Comparison of ENCODE assay signal across 10 cellular contexts in genomic region chr2:181465686-181466375, GRCh38. TPM values are rescaled to one million over a fixed set of nuclear protein-coding genes. Genes with fewer than 3 reads are reported as not detected.
A peak's percentile ranks its signal among the peaks of the same experiment; 100 is the strongest.
DNase-seq lines count a peak whose midpoint lies in the region; ATAC-seq and TF ChIP-seq lines count a peak whose summit lies in the region.
"Had no signal": no experiment of that assay in that cellular context is flagged by ENCODE, and none has a peak within 500 bp of the region (broad histone marks: within the 10 kb centered on the region; RNA-seq: fewer than 3 reads in every experiment).

No MANE protein-coding gene starts in this region.

- ATAC-seq in T-helper 17 cell, result no peak
- ATAC-seq in GM21526 (IDR thresholded peaks at IDR 0.05; ENCODE audit: low FRiP score, unreplicated experiment), result no peak

- H3K27me3 Mint-ChIP-seq in T-helper 17 cell, result no peaks in the 10 kb centered on the region

- peak overlapping the region; percentile 96 for H3K27ac Mint-ChIP-seq in T-helper 17 cell

- H3K9ac ChIP-seq in fibroblast of lung (ENCODE audit: insufficient read depth, low read length), result no peak overlapping the region

- no peaks in the 10 kb centered on the region for H4K20me1 ChIP-seq in fibroblast of lung (ENCODE audit: control insufficient read depth, extremely low read depth, insufficient read depth, low read length)

- H3K27me3 ChIP-seq in fibroblast of lung (ENCODE audit: control insufficient read depth, insufficient read depth, low read length), result no peaks in the 10 kb centered on the region

- no peak overlapping the region for H2AFZ ChIP-seq in fibroblast of lung (ENCODE audit: low read length)

- H3K4me1 Mint-ChIP-seq in T-helper 17 cell, result peaks cover 56% of the 10 kb centered on the region

- H3K4me2 ChIP-seq in fibroblast of lung (ENCODE audit: extremely low read depth, insufficient read depth, low read length), result peak overlapping the region; percentile 18

- peak overlapping the region; percentile 43 for H3K4me3 Mint-ChIP-seq in T-helper 17 cell
- H3K4me3 Mint-ChIP-seq: neural crest cell had no signal

- no peaks in the 10 kb centered on the region for H3K36me3 ChIP-seq in fibroblast of lung (ENCODE audit: control insufficient read depth, insufficient read depth, low read length)

- peak overlapping the region; percentile 19 for H3K27ac ChIP-seq in fibroblast of lung (ENCODE audit: insufficient read depth, low read length)

- peaks cover 2% of the 10 kb centered on the region for H3K4me1 ChIP-seq in fibroblast of lung (ENCODE audit: control insufficient read depth, extremely low read depth, insufficient read depth, low read length)

- DNase-seq in AG08396 (ENCODE audit: low spot score) (peak; percentile 6), GM04503 (ENCODE audit: low read depth) (peak; percentile 66), T-helper 17 cell (no peak), fibroblast of lung (ENCODE audit: low read depth in 2 of 2) (peak; percentile 71 to 87), NCI-H510A treated with DMSO at 0.1 percent for 48 hours (lab: John Stamatoyannopoulos, UW) (no peak), foreskin melanocyte (no peak), cerebellum (ENCODE audit: low spot score) (no peak)

- no peak for TF ChIP-seq CTCF in fibroblast of lung (conservative IDR thresholded peaks at IDR 0.05 in 1 of 2, IDR thresholded peaks at IDR 0.05 in 1 of 2; ENCODE audit: low read depth in 1 of 2, low read length in 2 of 2)

- peaks cover 14% of the 10 kb centered on the region for H3K36me3 Mint-ChIP-seq in T-helper 17 cell (ENCODE audit: low read depth)

- peaks cover 1% of the 10 kb centered on the region for H3K79me2 ChIP-seq in fibroblast of lung (ENCODE audit: control insufficient read depth, insufficient read depth, low read length)

- no peak overlapping the region for H3K4me3 ChIP-seq in fibroblast of lung (replicated peaks in 1 of 4; ENCODE audit: control extremely low read depth in 1 of 4, insufficient read depth in 1 of 4, low read depth in 3 of 4, low read length in 4 of 4)
- H3K4me3 ChIP-seq: K562 had no signal

- no peaks in the 10 kb centered on the region for H3K9me3 ChIP-seq in T-helper 17 cell (ENCODE audit: control insufficient read depth, low read length, poor library complexity, severe bottlenecking)
- H3K9me3 ChIP-seq in fibroblast of lung (ENCODE audit: control insufficient read depth, insufficient read depth, low read depth, low read length), result no peaks in the 10 kb centered on the region

RNA-seq across cellular contexts. Expression of gene ITGA4, which starts 8.6 kb away (rescaled TPM):
- total RNA-seq in T-helper 17 cell (100 to 1,000 TPM; 227 to 237 TPM), fibroblast of lung (18.0 and 57.5 TPM in 2 replicates), cerebellum (9.1 TPM)
- polyA plus RNA-seq in fibroblast of lung, result 27.3 and 44.6 TPM in 2 replicates
- 20.8 and 31.5 TPM in 2 replicates for polyA plus RNA-seq in fibroblast of lung (2012)
- 10.1 and 14.0 TPM in 2 replicates for polyA minus RNA-seq in fibroblast of lung (ENCODE audit: low replicate concordance)

Comparison
In these comparisons a context has a peak if more than half of its experiments do, and no peak if none do; other contexts are left out.
1. DNase-seq: peak in AG08396 (single experiment), GM04503 (single experiment) and fibroblast of lung (2 of 2); none in T-helper 17 cell (0 of 3), NCI-H510A treated with DMSO at 0.1 percent for 48 hours (single experiment), foreskin melanocyte (single experiment) and cerebellum (single experiment).